Comparison of ENCODE assay signal across 10 cellular contexts in genomic region chr1:224368409-224368808, GRCh38. TPM values are rescaled to one million over a fixed set of nuclear protein-coding genes. Genes with fewer than 3 reads are reported as not detected.
DNase-seq lines count a peak whose midpoint lies in the region; ATAC-seq, FAIRE-seq and TF ChIP-seq lines count a peak whose summit lies in the region.
"Had no signal": no experiment of that assay in that cellular context is flagged by ENCODE, and none has a peak within 500 bp of the region (broad histone marks: within the 10 kb centered on the region; RNA-seq: fewer than 3 reads in every experiment).

No MANE protein-coding gene starts in this region.

- in situ Hi-C loops in GM12878 (cut with MboI): no loop called here

- peak overlapping the region in 1 of 9 donors; percentile 49 for H3K27ac Mint-ChIP-seq in naive thymus-derived CD4-positive, alpha-beta T cell
- H3K27ac Mint-ChIP-seq: IgD-negative memory B cell had no signal

- peaks cover 24 to 61% (median 49%) of the 10 kb centered on the region in 7 donors for H3K4me1 Mint-ChIP-seq in naive thymus-derived CD4-positive, alpha-beta T cell

- no peak overlapping the region for H2AFZ ChIP-seq in GM12878 (ENCODE audit: control insufficient read depth, low read depth, low read length)

- RAD21 ChIA-PET in GM12878 (lab: Charles Lee; ENCODE audit: unreplicated experiment): interaction anchor here (0.6 to 1.9 kb wide), 3 partner anchors 11 to 184 kb away, joined by 3 to 7 read pairs (median 4); no protein-coding TSS in a partner anchor

- no peaks in the 10 kb centered on the region for H3K27me3 ChIP-seq in GM12878 (replicated peaks in 1 of 2; ENCODE audit: control insufficient read depth in 2 of 2, insufficient read depth in 2 of 2, low read length in 1 of 2)
- H3K27me3 ChIP-seq in naive thymus-derived CD4-positive, alpha-beta T cell (ENCODE audit: control insufficient read depth in 2 of 2, insufficient read depth in 2 of 2, low read length in 2 of 2): no peaks in the 10 kb centered on the region

- no peak for TF ChIP-seq POLR2A in GM12878 (IDR thresholded peaks at IDR 0.05; ENCODE audit: low read depth, low read length)

- no peak for TF ChIP-seq EP300 in GM12878 (IDR thresholded peaks at IDR 0.05; ENCODE audit: borderline replicate concordance in 1 of 2, control insufficient read depth in 1 of 2, low read depth in 2 of 2, low read length in 2 of 2)

- TF ChIP-seq CTCF in GM12878 (IDR thresholded peaks at IDR 0.05 in 2 of 3, conservative IDR thresholded peaks at IDR 0.05 in 1 of 3; ENCODE audit: control insufficient read depth in 2 of 3, extremely low read depth in 1 of 3, insufficient read depth in 1 of 3, low read depth in 3 of 3, low read length in 3 of 3): no peak

- peak; percentile 78 for ATAC-seq in GM18861 (IDR thresholded peaks at IDR 0.05; ENCODE audit: unreplicated experiment)
- ATAC-seq in GM21360 (IDR thresholded peaks at IDR 0.05; ENCODE audit: unreplicated experiment): peak; percentile 89
- ATAC-seq in HG03064 (IDR thresholded peaks at IDR 0.05; ENCODE audit: low read depth, unreplicated experiment): peak; percentile 87
- ATAC-seq in GM12878: peak; percentile 86
- no peak for ATAC-seq in naive thymus-derived CD4-positive, alpha-beta T cell

- peak overlapping the region; percentile 53; the same call in 1 of the 2 replicates for H3K4me2 ChIP-seq in GM12878 (ENCODE audit: control insufficient read depth, insufficient read depth)

- no peak overlapping the region for H3K4me3 Mint-ChIP-seq in naive thymus-derived CD4-positive, alpha-beta T cell

- peaks cover 4 to 25% of the 10 kb centered on the region in 2 experiments for H3K36me3 ChIP-seq in GM12878 (ENCODE audit: control insufficient read depth in 2 of 2, insufficient read depth in 2 of 2, low read length in 1 of 2)
- H3K36me3 ChIP-seq in naive thymus-derived CD4-positive, alpha-beta T cell (ENCODE audit: control insufficient read depth in 2 of 3, insufficient read depth in 3 of 3, low read length in 3 of 3): peaks cover 13 to 53% (median 22%) of the 10 kb centered on the region in 3 experiments

- H3K27ac ChIP-seq in GM12878 (ENCODE audit: control insufficient read depth, insufficient read depth): peak overlapping the region; percentile 32; the same call in 1 of the 2 replicates
- no peak overlapping the region for H3K27ac ChIP-seq in naive thymus-derived CD4-positive, alpha-beta T cell (ENCODE audit: low read depth, low read length)

- H3K4me3 ChIP-seq in GM12878: no peak overlapping the region
- H3K4me3 ChIP-seq in naive thymus-derived CD4-positive, alpha-beta T cell (ENCODE audit: low read length): no peak overlapping the region

- CTCF ChIA-PET in GM12878 (lab: Yijun Ruan, JAX): interaction anchor here (0.6 to 2.2 kb wide), 4 partner anchors 9 to 152 kb away, joined by 3 to 10 read pairs (median 7); no protein-coding TSS in a partner anchor
- CTCF ChIA-PET in naive thymus-derived CD4-positive, alpha-beta T cell (lab: Charles Lee): no interaction called here

- H3K9ac ChIP-seq in GM12878 (ENCODE audit: control insufficient read depth, insufficient read depth, low read length): no peak overlapping the region

- H3K9me3 Mint-ChIP-seq in naive thymus-derived CD4-positive, alpha-beta T cell: no peaks in the 10 kb centered on the region
- H3K9me3 Mint-ChIP-seq: IgD-negative memory B cell had no signal

- no peaks in the 10 kb centered on the region; the same call in 2 of the 3 replicates for H3K9me3 ChIP-seq in GM12878 (replicated peaks; ENCODE audit: control insufficient read depth, insufficient read depth, low read length)
- H3K9me3 ChIP-seq in naive thymus-derived CD4-positive, alpha-beta T cell (ENCODE audit: control insufficient read depth in 2 of 3, low read length in 3 of 3): no peaks in the 10 kb centered on the region

- DNase-seq in GM12878 (ENCODE audit: low read depth, low spot score) (peak; percentile 40), NCI-H748 (lab: John Stamatoyannopoulos, UW; ENCODE audit: unreplicated experiment) (no peak), NCI-H1436 (lab: John Stamatoyannopoulos, UW) (no peak)
- no peak for DNase-seq in naive thymus-derived CD4-positive, alpha-beta T cell
- DNase-seq: activated CD4-positive, alpha-beta T cell treated with anti-CD3 and anti-CD28 coated beads for 4 hours; stimulated activated CD4-positive, alpha-beta T cell treated with anti-CD3 and anti-CD28 coated beads, Interleukin-12 subunit alpha, Interleukin-12 subunit beta, amount 100 ng/mL, for 4 hours had no signal

- POLR2A ChIA-PET in GM12878 (lab: Charles Lee): interaction anchor here (0.8 to 3.2 kb wide), 4 partner anchors 9 to 33 kb away, joined by 3 to 18 read pairs (median 8); partner anchors contain the start of gene CNIH4
- POLR2A ChIA-PET in naive thymus-derived CD4-positive, alpha-beta T cell (lab: Charles Lee): no interaction called here

- H4K20me1 ChIP-seq in GM12878 (ENCODE audit: control insufficient read depth, insufficient read depth): no peaks in the 10 kb centered on the region

- WGBS in GM12878 (ENCODE audit: insufficient coverage, insufficient replicate concordance, low lambda C conversion rate, missing lambda C conversion rate): 9% methylated on average over 5 of the region's 5 CpGs

- H3K27me3 Mint-ChIP-seq in naive thymus-derived CD4-positive, alpha-beta T cell: no peaks in the 10 kb centered on the region
- H3K27me3 Mint-ChIP-seq: IgD-negative memory B cell had no signal

- peaks cover 30% of the 10 kb centered on the region for H3K4me1 ChIP-seq in GM12878 (ENCODE audit: control insufficient read depth, insufficient read depth, low read length)
- peaks cover 0 to 6% of the 10 kb centered on the region in 2 donors for H3K4me1 ChIP-seq in naive thymus-derived CD4-positive, alpha-beta T cell (ENCODE audit: control insufficient read depth in 2 of 2, insufficient read depth in 2 of 2, low read length in 2 of 2)

- FAIRE-seq in GM12878 (lab: Jason Lieb, UNC): peak; percentile 89

- peaks cover 14% of the 10 kb centered on the region for H3K79me2 ChIP-seq in GM12878 (ENCODE audit: control insufficient read depth, insufficient read depth, low read length)

- no TSS peak for BruUV-seq in GM12878 (replicated peaks; lab: Mats Ljungman, UMichigan)

- intact Hi-C loops in GM12878 (cut with micrococcal nuclease; ENCODE audit: unreplicated experiment): no loop called here
- intact Hi-C loops in naive thymus-derived CD4-positive, alpha-beta T cell (cut with micrococcal nuclease): no loop called here

- SMC1A ChIA-PET in GM12878 (lab: Charles Lee; ENCODE audit: uncharacterized antibody, unreplicated experiment): interaction anchor here (0.6 to 5.7 kb wide), 9 partner anchors 8 to 82 kb away, joined by 3 to 41 read pairs (median 4); partner anchors contain the start of gene CNIH4

- no peak for TF ChIP-seq RAD21 in GM12878 (IDR thresholded peaks at IDR 0.05; ENCODE audit: insufficient read depth, low read depth, low read length)

- H3K36me3 Mint-ChIP-seq in naive thymus-derived CD4-positive, alpha-beta T cell: peaks cover 9 to 67% (median 41%) of the 10 kb centered on the region in 5 donors

RNA-seq across cellular contexts. Expression of gene CNIH4, which starts 11.7 kb away (rescaled TPM):
- total RNA-seq in GM12878 (2013; cell fraction: nucleolus; rRNA removed): 38.0 and 39.4 TPM in 2 replicates
- total RNA-seq in GM12878 (2014; rRNA removed): 28.4 and 36.9 TPM in 2 replicates
- total RNA-seq in GM12878 (2014; rRNA removed; fragmentation: Illumina TruSeq; extraction: Trizol): 27.8 and 28.2 TPM in 2 replicates
- total RNA-seq in GM12878 (2021): 27.8 and 28.4 TPM in 2 replicates
- polyA plus RNA-seq in GM12878 (2011; ENCODE audit: low read depth): 5.5 TPM
- 67.3 and 69.8 TPM in 2 replicates for polyA plus RNA-seq in GM12878 (2011; rRNA removed)
- 30.1 and 45.4 TPM in 2 replicates for polyA plus RNA-seq in GM12878 (2011; cell fraction: cytosol; rRNA removed)
- 18.0 and 19.5 TPM in 2 replicates for polyA plus RNA-seq in GM12878 (2011; cell fraction: nucleus; rRNA removed)
- polyA plus RNA-seq in GM12878 (2012): 25.2 and 31.2 TPM in 2 replicates
- polyA plus RNA-seq in GM12878 (2014; fragmentation: Illumina TruSeq; extraction: Trizol): 23.2 and 27.1 TPM in 2 replicates
- 100 to 1,000 TPM; 134 to 173 TPM for polyA plus RNA-seq in GM12878 (2014; fragmentation: Nextera tagmentation; extraction: Ambion mirVana)
- polyA plus RNA-seq in GM12878 (2014; rRNA removed): 27.6 and 33.1 TPM in 2 replicates
- polyA plus RNA-seq in GM12878 (2016; fragmentation: Nextera tagmentation; extraction: Ambion mirVana): 10 to 100 TPM; 87.2 to 87.8 TPM
- polyA minus RNA-seq in GM12878 (2011; rRNA and poly(A)+ RNA removed): 30.2 and 55.3 TPM in 2 replicates
- polyA minus RNA-seq in GM12878 (2011; cell fraction: cytosol; rRNA and poly(A)+ RNA removed): 7.4 and 12.4 TPM in 2 replicates
- polyA minus RNA-seq in GM12878 (2011; cell fraction: nucleus; rRNA and poly(A)+ RNA removed): 16.7 and 23.3 TPM in 2 replicates
- 10 to 100 TPM; 28.1 to 42.0 (median 39.8) TPM for total RNA-seq in naive thymus-derived CD4-positive, alpha-beta T cell
- polyA plus RNA-seq in naive thymus-derived CD4-positive, alpha-beta T cell: 10 to 100 TPM; 29.6 to 44.8 TPM

RNA-seq across cellular contexts. Expression of gene NVL, which starts 38.4 kb away (rescaled TPM):
- 92.2 and 102 TPM in 2 replicates for total RNA-seq in GM12878 (2013; cell fraction: nucleolus; rRNA removed)
- 23.5 and 32.9 TPM in 2 replicates for total RNA-seq in GM12878 (2014; rRNA removed)
- total RNA-seq in GM12878 (2014; rRNA removed; fragmentation: Illumina TruSeq; extraction: Trizol): 38.0 and 41.3 TPM in 2 replicates
- 28.1 and 28.5 TPM in 2 replicates for total RNA-seq in GM12878 (2021)
- polyA plus RNA-seq in GM12878 (2011; ENCODE audit: low read depth): 14.0 TPM
- polyA plus RNA-seq in GM12878 (2011; rRNA removed): 25.6 and 33.0 TPM in 2 replicates
- polyA plus RNA-seq in GM12878 (2011; cell fraction: cytosol; rRNA removed): 16.6 and 20.9 TPM in 2 replicates
- 23.2 and 30.1 TPM in 2 replicates for polyA plus RNA-seq in GM12878 (2011; cell fraction: nucleus; rRNA removed)
- polyA plus RNA-seq in GM12878 (2012): 12.9 and 14.3 TPM in 2 replicates
- polyA plus RNA-seq in GM12878 (2014; fragmentation: Illumina TruSeq; extraction: Trizol): 43.6 and 58.2 TPM in 2 replicates
- 10 to 100 TPM; 20.3 to 30.4 TPM for polyA plus RNA-seq in GM12878 (2014; fragmentation: Nextera tagmentation; extraction: Ambion mirVana)
- 32.7 and 37.4 TPM in 2 replicates for polyA plus RNA-seq in GM12878 (2014; rRNA removed)
- polyA plus RNA-seq in GM12878 (2016; fragmentation: Nextera tagmentation; extraction: Ambion mirVana): 10 to 100 TPM; 46.4 to 49.6 TPM
- polyA minus RNA-seq in GM12878 (2011; rRNA and poly(A)+ RNA removed): 23.3 and 24.4 TPM in 2 replicates
- polyA minus RNA-seq in GM12878 (2011; cell fraction: cytosol; rRNA and poly(A)+ RNA removed): 9.9 and 10.2 TPM in 2 replicates
- 16.2 and 21.8 TPM in 2 replicates for polyA minus RNA-seq in GM12878 (2011; cell fraction: nucleus; rRNA and poly(A)+ RNA removed)
- total RNA-seq in naive thymus-derived CD4-positive, alpha-beta T cell: 10 to 100 TPM; 23.9 to 48.6 (median 44.7) TPM
- 10 to 100 TPM; 16.1 to 17.7 TPM for polyA plus RNA-seq in naive thymus-derived CD4-positive, alpha-beta T cell
